ENCODE assay signal across 9 cellular contexts in the genomic region with DNA sequence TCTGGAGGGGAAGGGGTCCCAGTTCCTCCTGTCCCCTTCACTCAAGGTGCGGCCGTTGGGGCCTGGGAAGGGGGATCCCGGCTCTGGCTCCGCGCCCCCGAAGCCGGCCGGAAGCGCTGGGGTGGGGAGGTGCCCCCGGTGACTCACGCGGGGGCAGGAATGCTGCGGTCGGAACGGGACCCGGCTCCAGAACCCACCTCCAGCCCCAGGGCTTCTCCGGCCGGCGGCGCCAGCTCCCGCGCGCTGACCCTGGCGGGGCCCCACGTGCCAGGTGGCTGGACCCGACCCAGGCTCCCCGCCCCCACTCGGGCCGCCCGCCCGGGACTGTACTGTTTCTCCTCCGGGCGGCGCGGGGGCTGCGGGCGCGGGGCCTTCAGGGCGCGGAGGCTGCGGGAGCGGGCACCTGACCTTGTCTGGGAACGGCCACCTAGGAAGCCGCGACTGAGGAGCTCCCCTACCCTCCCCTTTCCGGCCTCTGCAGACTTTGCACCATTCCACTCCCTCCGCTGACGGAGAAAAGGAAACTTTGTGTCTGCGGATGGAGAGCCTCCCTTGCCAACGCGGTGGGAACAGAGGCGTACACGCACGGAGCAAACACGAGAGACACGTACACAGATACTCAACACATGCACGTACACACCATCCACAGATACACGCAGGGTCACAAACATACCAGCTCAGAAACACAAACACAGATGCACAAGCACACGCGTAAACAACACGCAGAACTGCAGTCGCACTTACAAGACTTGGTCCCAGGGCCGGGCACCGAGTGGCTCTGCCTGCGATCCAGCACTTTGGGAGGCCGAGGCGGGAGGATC. TPM values are rescaled to one million over a fixed set of nuclear protein-coding genes. Genes with fewer than 3 reads are reported as not detected.
DNase-seq lines count a peak whose midpoint lies in the region; ATAC-seq and TF ChIP-seq lines count a peak whose summit lies in the region.
"Had no signal": no experiment of that assay in that cellular context is flagged by ENCODE, and none has a peak within 500 bp of the region (broad histone marks: within the 10 kb centered on the region; RNA-seq: fewer than 3 reads in every experiment).

No MANE protein-coding gene starts in this region.

- H3K36me3 Mint-ChIP-seq in nephron (ENCODE audit: low read depth): peaks cover 13% of the 10 kb centered on the region

- TF ChIP-seq CTCF in AG10803 (conservative IDR thresholded peaks at IDR 0.05; ENCODE audit: low read length): no peak
- TF ChIP-seq CTCF in fibroblast of villous mesenchyme (IDR thresholded peaks at IDR 0.05; ENCODE audit: insufficient read depth, low read depth, low read length): no peak
- TF ChIP-seq CTCF in nephron (IDR thresholded peaks at IDR 0.05; ENCODE audit: unreplicated experiment in 3 of 3): peak in 2 of 3 experiments; percentile 19 to 30

- H3K4me1 Mint-ChIP-seq in nephron: peaks cover 37% of the 10 kb centered on the region

- H3K27ac ChIP-seq in substantia nigra (ENCODE audit: low read depth, low read length, poor library complexity, severe bottlenecking): no peak overlapping the region

- ATAC-seq in GM21526 (IDR thresholded peaks at IDR 0.05; ENCODE audit: low FRiP score, unreplicated experiment): no peak

- DNase-seq in AG10803 (ENCODE audit: low read depth): peak; percentile 93
- DNase-seq in NCI-H226: peak; percentile 95
- peak; percentile 18 for DNase-seq in activated effector memory CD4-positive, alpha-beta T cell treated with Interleukin-2 at 50 U/mL for 16 hours
- peak; percentile 87 for DNase-seq in fibroblast of villous mesenchyme (ENCODE audit: low read depth)
- DNase-seq in substantia nigra (lab: John Stamatoyannopoulos, UW): peak in 34 of 49 donors; percentile 7 to 69 (median 40)
- no peak for DNase-seq in SHP77 (lab: John Stamatoyannopoulos, UW)

- peak overlapping the region; percentile 93 to 97 (median 97) for H3K27ac Mint-ChIP-seq in nephron
- H3K27ac Mint-ChIP-seq: memory B cell had no signal

- peak overlapping the region; percentile 77 to 84 (median 84) for H3K4me3 Mint-ChIP-seq in nephron

- H3K4me3 ChIP-seq in AG10803 (ENCODE audit: low read length): peak overlapping the region; percentile 56
- H3K4me3 ChIP-seq in fibroblast of villous mesenchyme (ENCODE audit: low read depth, low read length): peak overlapping the region; percentile 45

- peaks cover 4% of the 10 kb centered on the region for H3K27me3 Mint-ChIP-seq in nephron (ENCODE audit: low read depth)

- no peaks in the 10 kb centered on the region for H3K9me3 Mint-ChIP-seq in nephron
- H3K9me3 Mint-ChIP-seq: memory B cell had no signal

RNA-seq across cellular contexts. Expression of a gene that starts 7.2 kb away (rescaled TPM):
- 360 and 363 TPM in 2 replicates for total RNA-seq in fibroblast of villous mesenchyme

RNA-seq across cellular contexts. Expression of a gene that starts 33.2 kb away (rescaled TPM):
- total RNA-seq in fibroblast of villous mesenchyme: 1.6 and 1.7 TPM in 2 replicates

RNA-seq across cellular contexts. Expression of a gene that starts 37.9 kb away (rescaled TPM):
- 123 and 128 TPM in 2 replicates for total RNA-seq in fibroblast of villous mesenchyme

Comparison
In these comparisons a context has a peak if more than half of its experiments do, and no peak if none do; other contexts are left out.
1. DNase-seq: peak in AG10803 (single experiment), NCI-H226 (single experiment), activated effector memory CD4-positive, alpha-beta T cell treated with Interleukin-2 at 50 U/mL for 16 hours (single experiment), fibroblast of villous mesenchyme (single experiment) and substantia nigra (34 of 49); none in SHP77 (0 of 2).
2. CTCF ChIP-seq: peak in nephron (2 of 3); none in AG10803 (single experiment) and fibroblast of villous mesenchyme (single experiment).